In the genomic region with DNA sequence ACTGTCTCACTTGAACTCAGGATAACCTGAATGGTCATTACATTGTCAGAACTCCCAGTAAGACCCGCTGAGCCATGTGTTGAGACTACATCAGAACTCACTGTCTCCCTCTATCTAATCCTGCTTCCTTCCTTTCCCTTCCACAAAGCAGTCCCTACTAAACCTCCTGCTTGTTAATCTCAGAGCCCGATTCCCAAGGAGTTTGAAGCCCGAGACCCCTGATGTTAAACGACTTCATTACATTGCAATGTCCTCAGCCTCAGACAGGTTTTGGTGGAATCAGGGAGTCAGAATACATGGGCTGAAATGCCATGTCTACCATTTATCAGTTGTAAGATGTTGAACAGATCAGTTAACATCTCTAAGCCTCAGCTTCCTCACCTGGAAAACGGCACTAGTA, we compare ENCODE assay signal across 25 cellular contexts.
DNase-seq lines count a peak whose midpoint lies in the region; ATAC-seq, FAIRE-seq and TF ChIP-seq lines count a peak whose summit lies in the region.
"Had no signal": no experiment of that assay in that cellular context is flagged by ENCODE, and none has a peak within 500 bp of the region (broad histone marks: within the 10 kb centered on the region; RNA-seq: fewer than 3 reads in every experiment).

No MANE protein-coding gene starts in this region.

- H3K4me2 ChIP-seq in mesendoderm (ENCODE audit: low read length) (no peak overlapping the region), HepG2 (ENCODE audit: low read depth, low read length) (no peak overlapping the region)
- H3K4me2 ChIP-seq: A549; BLaER1 treated with 17β-estradiol and CSF1 and Interleukin-3, amounts not matched to agents 10 nM and 100 nM had no signal

- TF ChIP-seq CTCF in endodermal cell (conservative IDR thresholded peaks at IDR 0.05) (peak; percentile 23), HepG2 (CRISPR knock-in tag; IDR thresholded peaks at IDR 0.05) (no peak)

- H3K4me3 Mint-ChIP-seq in endodermal cell, result no peak overlapping the region
- H3K4me3 Mint-ChIP-seq: CD14-positive monocyte; CD4-positive, alpha-beta T cell; CD8-positive, alpha-beta memory T cell had no signal

- no peaks in the 10 kb centered on the region for H3K27me3 Mint-ChIP-seq in endodermal cell (ENCODE audit: insufficient read depth)
- H3K27me3 Mint-ChIP-seq: CD4-positive, alpha-beta T cell; CD8-positive, alpha-beta memory T cell had no signal

- H3K79me1 ChIP-seq in mesendoderm (ENCODE audit: low read length), result no peaks in the 10 kb centered on the region

- in situ Hi-C loops in HepG2 (cut with HindIII; ENCODE audit: extremely low pct_ligation_motif_present, low pct_unique_long_range_greater_than_20kb), result no loop called here

- H3K18ac ChIP-seq in mesendoderm (ENCODE audit: low read length), result no peak overlapping the region

- H3K4me1 ChIP-seq in NT2/D1 (ENCODE audit: insufficient read depth, insufficient read length) (no peaks in the 10 kb centered on the region), endodermal cell (ENCODE audit: control insufficient read depth, insufficient read depth, low read length) (peaks cover 10% of the 10 kb centered on the region), mesendoderm (ENCODE audit: control insufficient read depth, low read depth, low read length) (peaks cover 6% of the 10 kb centered on the region), HepG2 (ENCODE audit: insufficient read depth, low read length) (no peaks in the 10 kb centered on the region)
- H3K4me1 ChIP-seq: A549, BE2C had no signal

- H3K27me3 ChIP-seq in NT2/D1 (ENCODE audit: insufficient read depth, insufficient read length) (no peaks in the 10 kb centered on the region), endodermal cell (ENCODE audit: control insufficient read depth, insufficient read depth, low read length, poor library complexity, severe bottlenecking) (no peaks in the 10 kb centered on the region), mesendoderm (ENCODE audit: insufficient read depth, low read length, poor library complexity) (no peaks in the 10 kb centered on the region), HepG2 (ENCODE audit: control insufficient read depth in 1 of 2, insufficient read depth in 2 of 2, low read length in 2 of 2) (no peaks in the 10 kb centered on the region)
- H3K27me3 ChIP-seq: BE2C; BLaER1 treated with 17β-estradiol and CSF1 and Interleukin-3, amounts not matched to agents 10 nM and 100 nM had no signal

- no peak overlapping the region for H3K23ac ChIP-seq in mesendoderm (ENCODE audit: low read length)

- ATAC-seq in HepG2 (no peak), GM18907 (IDR thresholded peaks at IDR 0.05; ENCODE audit: unreplicated experiment) (no peak)
- ATAC-seq: A549, HCT116 had no signal

- H3K79me2 ChIP-seq in mesendoderm (ENCODE audit: control insufficient read depth, insufficient read depth, low read length) (no peaks in the 10 kb centered on the region), HepG2 (ENCODE audit: insufficient read depth, low read length) (no peaks in the 10 kb centered on the region)

- H3K27ac ChIP-seq in endodermal cell (ENCODE audit: low read depth, low read length) (no peak overlapping the region), mesendoderm (ENCODE audit: low read depth, low read length) (no peak overlapping the region), HepG2 (ENCODE audit: extremely low read length, insufficient read depth, low read length) (no peak overlapping the region)
- H3K27ac ChIP-seq: 22Rv1; A549; BLaER1 treated with 17β-estradiol and CSF1 and Interleukin-3, amounts not matched to agents 10 nM and 100 nM; GM23248 had no signal

- H2AK5ac ChIP-seq in mesendoderm (ENCODE audit: low read length), result no peak overlapping the region

- H3K9ac ChIP-seq in NT2/D1 (ENCODE audit: insufficient read length, low read depth) (no peak overlapping the region), endodermal cell (ENCODE audit: extremely low read depth, low read length, poor library complexity, severe bottlenecking) (no peak overlapping the region), mesendoderm (ENCODE audit: low read length) (no peak overlapping the region), HepG2 (ENCODE audit: insufficient read depth, low read depth, low read length) (no peak overlapping the region)
- H3K9ac ChIP-seq: BLaER1 treated with 17β-estradiol and CSF1 and Interleukin-3, amounts not matched to agents 10 nM and 100 nM; GM23248 had no signal

- H3K4me3 ChIP-seq in NT2/D1 (ENCODE audit: insufficient read length, low read depth) (no peak overlapping the region), endodermal cell (ENCODE audit: low read length) (no peak overlapping the region), mesendoderm (ENCODE audit: low read length) (no peak overlapping the region), HepG2 (replicated peaks in 1 of 3; ENCODE audit: insufficient read depth in 1 of 3, low read depth in 2 of 3, low read length in 3 of 3) (no peak overlapping the region)
- H3K4me3 ChIP-seq: A549; BLaER1 treated with 17β-estradiol and CSF1 and Interleukin-3, amounts not matched to agents 10 nM and 100 nM; GM23248 had no signal

- CTCF ChIA-PET in HepG2 (lab: Yijun Ruan, JAX; ENCODE audit: low intra/inter-chr PET ratio, low total read pairs), result no interaction called here

- H3K36me3 Mint-ChIP-seq in endodermal cell (ENCODE audit: low read depth), result no peaks in the 10 kb centered on the region
- H3K36me3 Mint-ChIP-seq: CD14-positive monocyte; CD8-positive, alpha-beta memory T cell had no signal

- no peak overlapping the region for H3K27ac Mint-ChIP-seq in endodermal cell
- H3K27ac Mint-ChIP-seq: CD14-positive monocyte; CD4-positive, alpha-beta T cell; CD8-positive, alpha-beta memory T cell had no signal

- TF ChIP-seq EP300 in HepG2 (IDR thresholded peaks at IDR 0.05; ENCODE audit: low read depth in 2 of 2, low read length in 2 of 2) (no peak), HepG2 (CRISPR knock-in tag; IDR thresholded peaks at IDR 0.05; ENCODE audit: borderline replicate concordance) (no peak)

- no peaks in the 10 kb centered on the region for H3K9me3 Mint-ChIP-seq in endodermal cell

- POLR2A ChIA-PET in HepG2 (lab: Yijun Ruan, JAX), result no interaction called here

- H2BK15ac ChIP-seq in mesendoderm (replicated peaks; ENCODE audit: low read depth), result no peak overlapping the region

- H2BK120ac ChIP-seq in mesendoderm (ENCODE audit: low read depth, low read length), result no peak overlapping the region

- no peak overlapping the region for H3K56ac ChIP-seq in mesendoderm (ENCODE audit: low read length)

- H3K4me1 Mint-ChIP-seq in endodermal cell, result peaks cover 17% of the 10 kb centered on the region
- H3K4me1 Mint-ChIP-seq: CD8-positive, alpha-beta memory T cell had no signal

- intact Hi-C loops in HepG2 (cut with micrococcal nuclease; ENCODE audit: unreplicated experiment), result no loop called here

- H3K9me3 ChIP-seq in NT2/D1 (ENCODE audit: insufficient read depth, low read length) (no peaks in the 10 kb centered on the region), endodermal cell (ENCODE audit: control insufficient read depth, low read length) (no peaks in the 10 kb centered on the region), HepG2 (ENCODE audit: low read length) (peaks cover 75% of the 10 kb centered on the region)
- H3K9me3 ChIP-seq: A549; BE2C; BLaER1 treated with 17β-estradiol and CSF1 and Interleukin-3, amounts not matched to agents 10 nM and 100 nM had no signal

- no peak for TF ChIP-seq POLR2A in HepG2 (IDR thresholded peaks at IDR 0.05; ENCODE audit: insufficient read depth in 1 of 2, low read depth in 2 of 2, low read length in 2 of 2)

- no TSS peak for BruUV-seq in HepG2 (replicated peaks; lab: Mats Ljungman, UMichigan)

- H4K5ac ChIP-seq in mesendoderm (ENCODE audit: low read length), result no peak overlapping the region

- DNase-seq in NCI-H2171 treated with DMSO at 0.1 percent for 48 hours (lab: John Stamatoyannopoulos, UW) (peak; percentile 4), NCI-H2171 (lab: John Stamatoyannopoulos, UW) (no peak), NT2/D1 (ENCODE audit: low read depth, low spot score) (peak; percentile 9), endodermal cell (peak; percentile 55), mesendoderm (peak; percentile 80), HepG2 (ENCODE audit: low spot score) (no peak)
- DNase-seq in central memory CD4-positive, alpha-beta T cell, result no peak
- DNase-seq: ACHN; AML-193; BE2C; Calu3; CD4-positive, alpha-beta T cell; CD8-positive, alpha-beta memory T cell; DMS53; DMS79 treated with DMSO at 0.1 percent for 48 hours; GM23248; H7 had no signal

- H4K8ac ChIP-seq in mesendoderm (ENCODE audit: low read depth, low read length), result no peak overlapping the region

- WGBS in endodermal cell (ENCODE audit: insufficient coverage in 1 of 2, insufficient read length in 1 of 2), 2 experiments, result 81 to 95% methylated on average over 5 of the region's 5 CpGs
- WGBS in mesendoderm (ENCODE audit: extremely low coverage, insufficient coverage, low lambda C conversion rate), result no CpG with 5 or more reads among the region's 5 CpGs
- under 1% methylated on average over 5 of the region's 5 CpGs for WGBS in HepG2 (ENCODE audit: low lambda C conversion rate)

- no peak for TF ChIP-seq RAD21 in HepG2 (CRISPR knock-in tag; IDR thresholded peaks at IDR 0.05)

- no peak overlapping the region for H2AFZ ChIP-seq in HepG2 (ENCODE audit: low read length)
- H2AFZ ChIP-seq: GM23248 had no signal

- H2BK5ac ChIP-seq in mesendoderm (ENCODE audit: low read length), result no peak overlapping the region

- H3K4ac ChIP-seq in mesendoderm (ENCODE audit: low read depth, low read length), result peak overlapping the region; percentile 81

- FAIRE-seq in HepG2 (lab: Jason Lieb, UNC), result no peak
- FAIRE-seq: A549, G401.6, GM12892 had no signal

- H3K36me3 ChIP-seq in NT2/D1 (ENCODE audit: insufficient read depth, insufficient read length, low read length) (no peaks in the 10 kb centered on the region), endodermal cell (ENCODE audit: control insufficient read depth, insufficient read depth, low read length) (no peaks in the 10 kb centered on the region), mesendoderm (ENCODE audit: control insufficient read depth, insufficient read depth, low read length) (no peaks in the 10 kb centered on the region), HepG2 (replicated peaks in 1 of 2; ENCODE audit: control insufficient read depth in 1 of 2, insufficient read depth in 2 of 2, low read length in 2 of 2) (no peaks in the 10 kb centered on the region)
- H3K36me3 ChIP-seq: BE2C; BLaER1 treated with 17β-estradiol and CSF1 and Interleukin-3, amounts not matched to agents 10 nM and 100 nM had no signal

- H4K20me1 ChIP-seq in HepG2 (ENCODE audit: insufficient read depth, low read length), result no peaks in the 10 kb centered on the region
- H4K20me1 ChIP-seq: BLaER1 treated with 17β-estradiol and CSF1 and Interleukin-3, amounts not matched to agents 10 nM and 100 nM had no signal

TF ChIP-seq in HepG2, 621 proteins besides CTCF, POLR2A, EP300 and RAD21 (continues in another document):
- TF ChIP-seq, protein P1, sequence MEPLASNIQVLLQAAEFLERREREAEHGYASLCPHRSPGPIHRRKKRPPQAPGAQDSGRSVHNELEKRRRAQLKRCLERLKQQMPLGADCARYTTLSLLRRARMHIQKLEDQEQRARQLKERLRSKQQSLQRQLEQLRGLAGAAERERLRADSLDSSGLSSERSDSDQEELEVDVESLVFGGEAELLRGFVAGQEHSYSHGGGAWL (CRISPR knock-in tag; IDR thresholded peaks at IDR 0.05), result no peak
- no peak for TF ChIP-seq ZFP36L2 (CRISPR knock-in tag; IDR thresholded peaks at IDR 0.05)
- TF ChIP-seq ZNF816 (CRISPR knock-in tag; IDR thresholded peaks at IDR 0.05; ENCODE audit: borderline replicate concordance), result no peak

Comparison
In these comparisons a context has a peak if more than half of its experiments do, and no peak if none do; other contexts are left out.
1. DNase-seq: peak in NCI-H2171 treated with DMSO at 0.1 percent for 48 hours (single experiment), NT2/D1 (single experiment), endodermal cell (single experiment) and mesendoderm (single experiment); none in NCI-H2171 (single experiment), HepG2 (single experiment) and central memory CD4-positive, alpha-beta T cell (single experiment).